ENCODE assay signal across 24 cellular contexts in genomic region chr2:106304612-106305184, GRCh38.
DNase-seq lines count a peak whose midpoint lies in the region; ATAC-seq, FAIRE-seq and TF ChIP-seq lines count a peak whose summit lies in the region.
"Had no signal": no experiment of that assay in that cellular context is flagged by ENCODE, and none has a peak within 500 bp of the region (broad histone marks: within the 10 kb centered on the region; RNA-seq: fewer than 3 reads in every experiment).

No MANE protein-coding gene starts in this region.

- H4K20me1 ChIP-seq in HepG2 (ENCODE audit: insufficient read depth, low read length), result no peaks in the 10 kb centered on the region
- H4K20me1 ChIP-seq: BLaER1 treated with 17β-estradiol and CSF1 and Interleukin-3, amounts not matched to agents 10 nM and 100 nM had no signal

- TF ChIP-seq CTCF in HepG2 (CRISPR knock-in tag; IDR thresholded peaks at IDR 0.05) (no peak), neural crest cell (conservative IDR thresholded peaks at IDR 0.05) (no peak)

- no peaks in the 10 kb centered on the region; a peak in 1 of 5 replicates for H3K27me3 ChIP-seq in HepG2 (ENCODE audit: control insufficient read depth in 1 of 2, insufficient read depth in 2 of 2, low read length in 2 of 2)
- H3K27me3 ChIP-seq: BE2C; BLaER1 treated with 17β-estradiol and CSF1 and Interleukin-3, amounts not matched to agents 10 nM and 100 nM had no signal

- WGBS in HepG2 (ENCODE audit: low lambda C conversion rate), result 3% methylated on average over 5 of the region's 5 CpGs

- H3K4me1 Mint-ChIP-seq in neural crest cell, result no peaks in the 10 kb centered on the region
- H3K4me1 Mint-ChIP-seq: CD14-positive monocyte; CD8-positive, alpha-beta memory T cell; H9 had no signal

- no peaks in the 10 kb centered on the region for H3K27me3 Mint-ChIP-seq in neural crest cell (ENCODE audit: low read depth)
- H3K27me3 Mint-ChIP-seq: CD4-positive, alpha-beta T cell had no signal

- BruUV-seq in HepG2 (replicated peaks; lab: Mats Ljungman, UMichigan), result no TSS peak

- H3K27ac Mint-ChIP-seq in neural crest cell (ENCODE audit: unreplicated experiment), result peak overlapping the region; percentile 52
- H3K27ac Mint-ChIP-seq: CD14-positive monocyte; CD4-positive, alpha-beta T cell; H9 had no signal

- in situ Hi-C loops in HepG2 (cut with HindIII; ENCODE audit: extremely low pct_ligation_motif_present, low pct_unique_long_range_greater_than_20kb), result no loop called here

- no peak overlapping the region for H3K9ac ChIP-seq in HepG2 (ENCODE audit: insufficient read depth, low read depth, low read length)
- H3K9ac ChIP-seq: BLaER1 treated with 17β-estradiol and CSF1 and Interleukin-3, amounts not matched to agents 10 nM and 100 nM; GM23248 had no signal

- FAIRE-seq in HepG2 (lab: Jason Lieb, UNC), result no peak
- FAIRE-seq: A549, D721Med, GM12892 had no signal

- TF ChIP-seq POLR2A in HepG2 (IDR thresholded peaks at IDR 0.05; ENCODE audit: insufficient read depth in 1 of 2, low read depth in 2 of 2, low read length in 2 of 2), result no peak

- POLR2A ChIA-PET in HepG2 (lab: Yijun Ruan, JAX), result no interaction called here

- no peaks in the 10 kb centered on the region for H3K36me3 ChIP-seq in HepG2 (replicated peaks in 1 of 2; ENCODE audit: control insufficient read depth in 1 of 2, insufficient read depth in 2 of 2, low read length in 2 of 2)
- H3K36me3 ChIP-seq: BE2C; BLaER1 treated with 17β-estradiol and CSF1 and Interleukin-3, amounts not matched to agents 10 nM and 100 nM had no signal

- peak overlapping the region; percentile 31 for H2AFZ ChIP-seq in HepG2 (ENCODE audit: low read length)
- H2AFZ ChIP-seq: GM23248 had no signal

- H3K4me1 ChIP-seq in HepG2 (ENCODE audit: insufficient read depth, low read length), result peaks cover 15% of the 10 kb centered on the region
- H3K4me1 ChIP-seq: A549, BE2C had no signal

- TF ChIP-seq EP300 in HepG2 (IDR thresholded peaks at IDR 0.05; ENCODE audit: low read depth in 2 of 2, low read length in 2 of 2) (peak in 1 of 2 experiments; percentile 70; a peak in 2 of 4 replicates), HepG2 (CRISPR knock-in tag; IDR thresholded peaks at IDR 0.05; ENCODE audit: borderline replicate concordance) (peak; percentile 44; the same call in 1 of the 2 replicates)

- H3K27ac ChIP-seq in HepG2 (ENCODE audit: extremely low read length, insufficient read depth, low read length), result no peak overlapping the region
- H3K27ac ChIP-seq: A549; BLaER1 treated with 17β-estradiol and CSF1 and Interleukin-3, amounts not matched to agents 10 nM and 100 nM; GM23248 had no signal

- no peak for TF ChIP-seq RAD21 in HepG2 (CRISPR knock-in tag; IDR thresholded peaks at IDR 0.05)

- peak; percentile 85 for ATAC-seq in HepG2
- ATAC-seq: A549, HCT116 had no signal

- no peaks in the 10 kb centered on the region for H3K9me3 ChIP-seq in HepG2 (ENCODE audit: low read length)
- H3K9me3 ChIP-seq: A549, BE2C had no signal

- intact Hi-C loops in HepG2 (cut with micrococcal nuclease; ENCODE audit: unreplicated experiment), result no loop called here

- peaks cover 5% of the 10 kb centered on the region for H3K9me3 Mint-ChIP-seq in neural crest cell
- H3K9me3 Mint-ChIP-seq: CD4-positive, alpha-beta T cell; CD8-positive, alpha-beta memory T cell had no signal

- CTCF ChIA-PET in HepG2 (lab: Yijun Ruan, JAX; ENCODE audit: low intra/inter-chr PET ratio, low total read pairs), result no interaction called here

- no peaks in the 10 kb centered on the region for H3K36me3 Mint-ChIP-seq in neural crest cell (ENCODE audit: low read depth)
- H3K36me3 Mint-ChIP-seq: CD14-positive monocyte; CD8-positive, alpha-beta memory T cell had no signal

- H3K79me2 ChIP-seq in HepG2 (ENCODE audit: insufficient read depth, low read length), result no peaks in the 10 kb centered on the region

- no peak overlapping the region for H3K4me3 ChIP-seq in HepG2 (replicated peaks in 1 of 3; ENCODE audit: insufficient read depth in 1 of 3, low read depth in 2 of 3, low read length in 3 of 3)
- H3K4me3 ChIP-seq: A549; BLaER1 treated with 17β-estradiol and CSF1 and Interleukin-3, amounts not matched to agents 10 nM and 100 nM; GM23248 had no signal

- peak overlapping the region; percentile 58 for H3K4me2 ChIP-seq in HepG2 (ENCODE audit: low read depth, low read length)
- H3K4me2 ChIP-seq: A549; BLaER1 treated with 17β-estradiol and CSF1 and Interleukin-3, amounts not matched to agents 10 nM and 100 nM had no signal

- DNase-seq in SW480 (ENCODE audit: low spot score) (peak; percentile 85), HepG2 (ENCODE audit: low spot score) (peak; percentile 69), neural crest cell (ENCODE audit: low read depth, low spot score) (no peak), DMS153 treated with DMSO at 0.1 percent for 48 hours (lab: John Stamatoyannopoulos, UW; ENCODE audit: unreplicated experiment) (no peak), amygdala (lab: John Stamatoyannopoulos, UW) (no peak)
- DNase-seq in effector CD4-positive, alpha-beta T cell, result no peak
- DNase-seq: 8988T; ACHN; AML-193; BE2C; CD4-positive, alpha-beta T cell; CD8-positive, alpha-beta memory T cell; DMS 273 treated with DMSO at 0.1 percent for 48 hours; DMS53; DMS79 treated with DMSO at 0.1 percent for 48 hours; GF-D8; GM23248; H9 had no signal

- no peak overlapping the region for H3K4me3 Mint-ChIP-seq in neural crest cell
- H3K4me3 Mint-ChIP-seq: CD14-positive monocyte; CD4-positive, alpha-beta T cell; CD8-positive, alpha-beta memory T cell; H9 had no signal

TF ChIP-seq in HepG2, 621 proteins besides CTCF, POLR2A, EP300 and RAD21 (continues in another document):
- TF ChIP-seq PHF20 (CRISPR knock-in tag; IDR thresholded peaks at IDR 0.05), result no peak
- no peak for TF ChIP-seq ZNF234 (CRISPR knock-in tag; conservative IDR thresholded peaks at IDR 0.05)
- no peak for TF ChIP-seq ZNF263 (CRISPR knock-in tag; IDR thresholded peaks at IDR 0.05)
- TF ChIP-seq FOXO1 (CRISPR knock-in tag; IDR thresholded peaks at IDR 0.05), result no peak
- TF ChIP-seq ZSCAN30 (CRISPR knock-in tag; IDR thresholded peaks at IDR 0.05), result no peak
- 0 out of 2 replicates have a peak, but pooled peaks have one; percentile 24 for TF ChIP-seq ZNF264 (CRISPR knock-in tag; IDR thresholded peaks at IDR 0.05)
- TF ChIP-seq SOX5 (CRISPR knock-in tag; IDR thresholded peaks at IDR 0.05; ENCODE audit: borderline replicate concordance), result 0 out of 2 replicates have a peak, but pooled peaks have one; percentile 13
- 0 out of 2 replicates have a peak, but pooled peaks have one; percentile 32 for TF ChIP-seq ZHX1 (CRISPR knock-in tag; IDR thresholded peaks at IDR 0.05; ENCODE audit: low read depth)
- no peak for TF ChIP-seq JUNB (CRISPR knock-in tag; IDR thresholded peaks at IDR 0.05; ENCODE audit: borderline replicate concordance)
- no peak for TF ChIP-seq ZNF569 (CRISPR knock-in tag; IDR thresholded peaks at IDR 0.05; ENCODE audit: borderline replicate concordance)
- peak; percentile 40; the same call in 1 of the 2 replicates for TF ChIP-seq ZBTB7B (CRISPR knock-in tag; IDR thresholded peaks at IDR 0.05)

Comparison
In these comparisons a context has a peak if more than half of its experiments do, and no peak if none do; other contexts are left out.
1. DNase-seq: peak in SW480 (single experiment) and HepG2 (single experiment); none in neural crest cell (single experiment), DMS153 treated with DMSO at 0.1 percent for 48 hours (single experiment), amygdala (0 of 56) and effector CD4-positive, alpha-beta T cell (single experiment).